Comparison of ENCODE assay signal across 21 cellular contexts in the genomic region with DNA sequence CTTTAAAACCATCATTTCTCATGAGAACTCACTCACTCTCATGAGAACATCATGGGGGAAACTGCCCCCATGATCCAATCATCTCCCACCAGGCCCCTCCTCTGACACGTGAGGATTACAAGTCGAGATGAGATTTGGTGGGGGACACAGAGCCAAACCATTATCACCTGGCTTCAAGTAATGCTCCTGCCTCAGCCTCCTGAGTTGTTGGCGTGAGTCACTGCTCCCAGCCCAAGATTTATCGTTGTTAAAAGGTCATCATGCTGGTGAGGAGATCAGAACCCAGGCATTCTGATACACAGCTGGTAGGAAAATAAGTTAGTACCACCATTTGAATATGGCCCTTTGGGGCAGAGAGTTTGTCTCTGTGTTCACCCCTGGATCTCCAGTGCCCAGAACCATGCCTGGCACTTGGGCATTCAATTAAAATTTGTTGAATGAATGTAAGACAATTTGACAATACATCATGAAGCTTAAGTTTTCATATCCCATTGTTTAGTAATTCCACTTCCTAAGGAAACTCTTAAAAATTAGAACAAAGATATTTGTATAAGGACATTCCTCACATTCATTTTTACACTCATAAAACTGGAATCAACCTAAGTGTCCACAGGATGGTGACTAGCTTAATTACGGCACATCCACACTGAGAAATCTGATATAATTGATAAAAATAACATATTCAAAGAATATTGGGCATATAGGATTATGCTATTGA. TPM values are rescaled to one million over a fixed set of nuclear protein-coding genes. Genes with fewer than 3 reads are reported as not detected.
DNase-seq lines count a peak whose midpoint lies in the region; ATAC-seq and TF ChIP-seq lines count a peak whose summit lies in the region.
"Had no signal": no experiment of that assay in that cellular context is flagged by ENCODE, and none has a peak within 500 bp of the region (broad histone marks: within the 10 kb centered on the region; RNA-seq: fewer than 3 reads in every experiment).

No MANE protein-coding gene starts in this region.

- H4K20me1 ChIP-seq in H9 (ENCODE audit: control insufficient read depth, insufficient read depth, insufficient read length) (no peaks in the 10 kb centered on the region), Karpas-422 (ENCODE audit: insufficient read depth, low read depth, low read length) (no peaks in the 10 kb centered on the region), PC-9 (ENCODE audit: insufficient read depth) (no peaks in the 10 kb centered on the region)

- no peak overlapping the region for H3K56ac ChIP-seq in H9 (ENCODE audit: insufficient read length, low read depth, low read length)

- no peaks in the 10 kb centered on the region for H3K79me2 ChIP-seq in H9 (ENCODE audit: insufficient read depth, low read length)
- no peaks in the 10 kb centered on the region for H3K79me2 ChIP-seq in Karpas-422 (ENCODE audit: low read length)
- H3K79me2 ChIP-seq in PC-9 (ENCODE audit: low read depth): no peaks in the 10 kb centered on the region

- H3K27ac ChIP-seq in H9 (ENCODE audit: insufficient read length, low read depth, low read length) (no peak overlapping the region), Karpas-422 (ENCODE audit: low read length) (no peak overlapping the region), gastroesophageal sphincter (peak overlapping the region in 3 of 4 donors; percentile 12 to 23 (median 13)), skeletal muscle tissue (ENCODE audit: low read depth, low read length) (peak overlapping the region; percentile 58), PC-9 (no peak overlapping the region)
- H3K27ac ChIP-seq: C4-2B, RWPE1, SJCRH30 had no signal

- H3K23me2 ChIP-seq in H9 (ENCODE audit: insufficient read length, low read depth, low read length, poor library complexity, severe bottlenecking): no peaks in the 10 kb centered on the region

- no peak for ATAC-seq in gastroesophageal sphincter
- ATAC-seq: PC-3 had no signal

- H3K36me3 Mint-ChIP-seq in H9 (ENCODE audit: insufficient read depth in 1 of 3, low read depth in 3 of 3): no peaks in the 10 kb centered on the region

- no peak overlapping the region for H2AFZ ChIP-seq in H9 (ENCODE audit: low read length)
- no peak overlapping the region for H2AFZ ChIP-seq in Karpas-422 (ENCODE audit: low read length)
- H2AFZ ChIP-seq in PC-9: no peak overlapping the region

- POLR2A ChIA-PET in PC-9 (lab: Charles Lee; ENCODE audit: unreplicated experiment): no interaction called here

- H3K79me1 ChIP-seq in H9 (ENCODE audit: insufficient read depth, low read depth, low read length, poor library complexity, severe bottlenecking): no peaks in the 10 kb centered on the region

- CTCF ChIA-PET in PC-9 (lab: Charles Lee): no interaction called here

- no peak overlapping the region for H3K18ac ChIP-seq in H9 (ENCODE audit: insufficient read length, low read depth, low read length)

- H3K27me3 ChIP-seq in H9 (ENCODE audit: insufficient read depth, low read length) (no peaks in the 10 kb centered on the region), Karpas-422 (ENCODE audit: low read length) (no peaks in the 10 kb centered on the region), gastroesophageal sphincter (no peaks in the 10 kb centered on the region), skeletal muscle tissue (ENCODE audit: control insufficient read depth in 3 of 3, insufficient read depth in 3 of 3, low read length in 3 of 3) (peaks cover 0 to 6% (median 0%) of the 10 kb centered on the region in 3 donors), PC-9 (ENCODE audit: insufficient read depth, low read depth) (peaks cover 66% of the 10 kb centered on the region)
- H3K27me3 ChIP-seq: SJCRH30 had no signal

- H3K23ac ChIP-seq in H9 (ENCODE audit: insufficient read length, low read depth, low read length): no peak overlapping the region

- no peak overlapping the region for H3T11ph ChIP-seq in H9 (ENCODE audit: low read length)

- H3K36me3 ChIP-seq in Karpas-422 (ENCODE audit: insufficient read depth, low read length): no peaks in the 10 kb centered on the region
- no peaks in the 10 kb centered on the region for H3K36me3 ChIP-seq in gastroesophageal sphincter
- H3K36me3 ChIP-seq in skeletal muscle tissue (ENCODE audit: control insufficient read depth in 3 of 3, insufficient read depth in 3 of 3, low read length in 3 of 3): no peaks in the 10 kb centered on the region
- H3K36me3 ChIP-seq in PC-9 (ENCODE audit: low read depth): no peaks in the 10 kb centered on the region
- H3K36me3 ChIP-seq: SJCRH30 had no signal

- no peak overlapping the region for H2BK5ac ChIP-seq in H9 (ENCODE audit: insufficient read length, low read length)

- H2BK120ac ChIP-seq in H9 (ENCODE audit: low read depth, low read length, poor library complexity, severe bottlenecking): no peak overlapping the region

- peaks cover 14% of the 10 kb centered on the region for H3K27me3 Mint-ChIP-seq in H9 (ENCODE audit: low read depth)

- H3K9ac ChIP-seq in H9 (ENCODE audit: extremely low read depth, insufficient read length, low read length) (no peak overlapping the region), Karpas-422 (ENCODE audit: low read length) (no peak overlapping the region), skeletal muscle tissue (ENCODE audit: low read depth in 1 of 3, low read length in 3 of 3) (no peak overlapping the region)

- no CpG with 5 or more reads among the region's 5 CpGs for WGBS in H9 (ENCODE audit: extremely low coverage, insufficient read length, low lambda C conversion rate)
- 73 to 94% methylated on average over 3 to 5 of the region's 5 CpGs for WGBS in gastroesophageal sphincter (ENCODE audit: low coverage in 1 of 2), 2 donors

- H3K9me3 Mint-ChIP-seq in H9: no peaks in the 10 kb centered on the region

- H2BK15ac ChIP-seq in H9 (ENCODE audit: low read depth, low read length): no peak overlapping the region

- no peak overlapping the region for H2BK20ac ChIP-seq in H9 (ENCODE audit: low read depth, low read length, poor library complexity, severe bottlenecking)

- H3K4me3 Mint-ChIP-seq in H9: no peak overlapping the region

- no peaks in the 10 kb centered on the region for H3K9me2 ChIP-seq in Karpas-422 (replicated peaks; ENCODE audit: insufficient read depth, low read length)
- H3K9me2 ChIP-seq in PC-9 (ENCODE audit: insufficient read depth): no peaks in the 10 kb centered on the region

- TF ChIP-seq POLR2A in gastroesophageal sphincter (IDR thresholded peaks at IDR 0.05): no peak

- H3F3A ChIP-seq in PC-9 (ENCODE audit: insufficient read depth, low read depth): no peaks in the 10 kb centered on the region

- TF ChIP-seq CTCF in H9 (conservative IDR thresholded peaks at IDR 0.05): no peak
- no peak for TF ChIP-seq CTCF in gastroesophageal sphincter (IDR thresholded peaks at IDR 0.05)
- no peak for TF ChIP-seq CTCF in PC-9 (conservative IDR thresholded peaks at IDR 0.05)

- H4K8ac ChIP-seq in H9 (replicated peaks; ENCODE audit: insufficient read length, low read depth, low read length): no peak overlapping the region

- H3K9me3 ChIP-seq in H9 (ENCODE audit: control insufficient read depth, low read depth, low read length) (no peaks in the 10 kb centered on the region), Karpas-422 (ENCODE audit: low read length) (no peaks in the 10 kb centered on the region), gastroesophageal sphincter (no peaks in the 10 kb centered on the region), skeletal muscle tissue (ENCODE audit: control insufficient read depth in 3 of 3, low read length in 3 of 3) (no peaks in the 10 kb centered on the region), PC-9 (ENCODE audit: insufficient read depth, low read depth) (no peaks in the 10 kb centered on the region)
- H3K9me3 ChIP-seq: SJCRH30 had no signal

- no peak overlapping the region for H4K91ac ChIP-seq in H9 (ENCODE audit: insufficient read length, low read depth, low read length)

- H3K4me3 ChIP-seq in Karpas-422 (ENCODE audit: low read length) (no peak overlapping the region), gastroesophageal sphincter (no peak overlapping the region), skeletal muscle tissue (ENCODE audit: low read length in 3 of 3) (no peak overlapping the region), PC-9 (no peak overlapping the region)
- H3K4me3 ChIP-seq: SJCRH30 had no signal

- H3K4me1 ChIP-seq in H9 (ENCODE audit: insufficient read depth, low read length) (no peaks in the 10 kb centered on the region), Karpas-422 (ENCODE audit: low read length) (peaks cover 73% of the 10 kb centered on the region), gastroesophageal sphincter (peaks cover 0 to 52% (median 2%) of the 10 kb centered on the region in 3 donors), skeletal muscle tissue (ENCODE audit: control insufficient read depth in 3 of 3, insufficient read depth in 3 of 3, low read length in 3 of 3) (peaks cover 12 to 34% (median 17%) of the 10 kb centered on the region in 3 donors), PC-9 (replicated peaks; ENCODE audit: insufficient read depth) (no peaks in the 10 kb centered on the region)

- TF ChIP-seq EP300 in gastroesophageal sphincter (IDR thresholded peaks at IDR 0.05): no peak

- no peak overlapping the region for H2BK12ac ChIP-seq in H9 (ENCODE audit: insufficient read length, low read depth, low read length)

- DNase-seq in H9 (no peak), Karpas-422 (no peak), HCEC 1CT (no peak), PC-9 (no peak), head of caudate nucleus (no peak)
- DNase-seq: AML-193, DND-41, H7, Kasumi-1, MM.1S, NCI-H1092, NCI-H1436 treated with DMSO at 0.1 percent for 48 hours, NCI-H2029, NCI-H526, PC-3 had no signal

- no peak overlapping the region for H2AK5ac ChIP-seq in H9 (ENCODE audit: insufficient read length, low read length)

- no peaks in the 10 kb centered on the region for H3K4me1 Mint-ChIP-seq in H9

- no peak overlapping the region for H3K4ac ChIP-seq in H9 (ENCODE audit: low read depth, low read length)

- H4K5ac ChIP-seq in H9 (ENCODE audit: insufficient read length, low read depth, low read length): no peak overlapping the region

- intact Hi-C loops in PC-9 (cut with micrococcal nuclease; ENCODE audit: unreplicated experiment) (no loop called here), head of caudate nucleus (cut with DNase I) (no loop called here)

- no peak overlapping the region for H3K27ac Mint-ChIP-seq in H9

- no TSS peak for BruUV-seq in PC-9 (replicated peaks; lab: Mats Ljungman, UMichigan)

- peak overlapping the region; percentile 35; the same call in 1 of the 2 replicates for H3K14ac ChIP-seq in H9 (ENCODE audit: insufficient read depth, low read length)

- H3K4me2 ChIP-seq in H9 (ENCODE audit: insufficient read depth, insufficient read length, low read length): no peak overlapping the region
- H3K4me2 ChIP-seq in Karpas-422 (ENCODE audit: low read depth, low read length, poor library complexity, severe bottlenecking): peak overlapping the region; percentile 24
- H3K4me2 ChIP-seq in PC-9: no peak overlapping the region

RNA-seq across cellular contexts. Expression of a gene that starts 58.0 kb away (rescaled TPM):
- total RNA-seq in H9 (2021): 0.15 TPM in 1 of 2 replicates, not detected in the other
- 0.40 and 0.93 TPM in 2 replicates for total RNA-seq in Karpas-422 (2014; rRNA removed; shearing (Covaris generic); ENCODE audit: low replicate concordance)
- 100 to 1,000 TPM in 2 of 4 donors, 10 to 100 TPM in 2; 80.5 to 256 (median 97.2) TPM for total RNA-seq in gastroesophageal sphincter
- total RNA-seq in skeletal muscle tissue: 178 TPM
- total RNA-seq in PC-9 (2021): not detected in 2 replicates
- total RNA-seq: H7, HT-29 had no signal

Comparison
In these comparisons a context has a peak if more than half of its experiments do, and no peak if none do; other contexts are left out.
1. H3K27ac ChIP-seq: peak in gastroesophageal sphincter (3 of 4) and skeletal muscle tissue (single experiment); none in H9 (single experiment), Karpas-422 (single experiment) and PC-9 (single experiment).
2. RNA of a gene that starts 58.0 kb away (total RNA-seq): 178 TPM in skeletal muscle tissue (single experiment) and 80.5 to 256 TPM in gastroesophageal sphincter; 0.40 to 0.93 TPM in Karpas-422, 0.15 TPM in H9 and not detected in PC-9; every median in the first group is over 10 times any median in the second.